26 cellular contexts compared by ENCODE assay signal in the genomic region with DNA sequence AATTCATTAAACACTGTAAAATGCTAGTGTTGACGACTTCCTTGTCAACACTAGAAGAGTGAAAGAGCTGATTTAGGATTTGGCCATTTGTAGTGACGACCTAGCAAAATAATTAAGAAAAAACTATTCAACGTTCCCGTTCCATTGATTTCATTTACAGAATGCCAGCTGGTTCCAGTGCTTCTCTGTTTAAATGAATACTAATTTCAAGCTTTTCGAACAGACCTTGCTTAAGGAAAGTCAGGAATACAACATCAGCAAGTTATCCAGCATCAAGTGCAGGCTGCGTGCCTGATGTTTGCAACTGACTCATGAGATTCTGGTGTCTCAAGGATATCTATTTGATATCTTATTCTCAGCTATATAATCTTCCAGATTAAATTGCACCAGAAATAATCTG.
"Had no signal": no experiment of that assay in that cellular context is flagged by ENCODE, and none has a peak within 500 bp of the region (broad histone marks: within the 10 kb centered on the region; RNA-seq: fewer than 3 reads in every experiment).

No MANE protein-coding gene starts in this region.

- H3K27me3 ChIP-seq: dorsolateral prefrontal cortex, esophagus squamous epithelium, gastrocnemius medialis, heart right ventricle, left lung had no signal

- H3K36me3 ChIP-seq: esophagus squamous epithelium, gastrocnemius medialis, heart right ventricle, left lung, lower lobe of right lung had no signal

- H3K27ac ChIP-seq: coronary artery, dorsolateral prefrontal cortex, epithelial cell of prostate, esophagus squamous epithelium, gastrocnemius medialis, heart right ventricle, left lung, lower lobe of right lung had no signal

- FAIRE-seq: colon, endometrium, islet of Langerhans, keratinocyte had no signal

- H3K4me1 ChIP-seq: gastrocnemius medialis, heart right ventricle, left lung, lower lobe of right lung had no signal

- H3K9me3 ChIP-seq: esophagus squamous epithelium, gastrocnemius medialis, left lung, lower lobe of right lung, mucosa of descending colon had no signal

- DNase-seq: dermis blood vessel endothelial cell; dorsolateral prefrontal cortex; effector CD8-positive, alpha-beta T cell; effector memory CD8-positive, alpha-beta T cell; endodermal cell; esophagus squamous epithelium; foreskin fibroblast; foreskin melanocyte; gastrocnemius medialis; glutamatergic neuron; head of caudate nucleus; heart right ventricle; hippocampal formation; left cardiac atrium; left lung; left ventricle myocardium superior; lower lobe of right lung; mesenchymal stem cell; mucosa of descending colon; naive B cell had no signal

- H3K4me3 ChIP-seq: coronary artery, dorsolateral prefrontal cortex, esophagus squamous epithelium, gastrocnemius medialis, heart right ventricle, left lung, lower lobe of right lung, mucosa of descending colon had no signal

- ATAC-seq: effector memory CD8-positive, alpha-beta T cell; gastrocnemius medialis; heart right ventricle; left cardiac atrium; left lung; left ventricle myocardium superior; lower lobe of right lung; mucosa of descending colon had no signal
